In genomic region chr11:111379500-111380136, GRCh38 we compare ENCODE assay signal across 9 cellular contexts. TPM values are rescaled to one million over a fixed set of nuclear protein-coding genes. Genes with fewer than 3 reads are reported as not detected.
DNase-seq lines count a peak whose midpoint lies in the region; ATAC-seq and TF ChIP-seq lines count a peak whose summit lies in the region.
"Had no signal": no experiment of that assay in that cellular context is flagged by ENCODE, and none has a peak within 500 bp of the region (broad histone marks: within the 10 kb centered on the region; RNA-seq: fewer than 3 reads in every experiment).

No MANE protein-coding gene starts in this region.

- H3K18ac ChIP-seq in IMR-90 (ENCODE audit: low read depth, low read length): no peak overlapping the region

- H3K79me1 ChIP-seq in IMR-90 (ENCODE audit: low read depth in 1 of 2, low read length in 2 of 2): no peaks in the 10 kb centered on the region

- H3K9me3 ChIP-seq in IMR-90 (ENCODE audit: control insufficient read depth, insufficient read depth, low read length) (no peaks in the 10 kb centered on the region), esophagus (ENCODE audit: control insufficient read depth in 2 of 2, insufficient read depth in 1 of 2, low read depth in 1 of 2, low read length in 1 of 2) (no peaks in the 10 kb centered on the region), hepatocyte (ENCODE audit: low read depth) (no peaks in the 10 kb centered on the region)

- H3K4ac ChIP-seq in IMR-90 (ENCODE audit: low read depth, low read length): no peak overlapping the region

- POLR2A ChIA-PET in IMR-90 (lab: Charles Lee; ENCODE audit: unreplicated experiment): no interaction called here

- H2AFZ ChIP-seq in IMR-90 (replicated peaks; ENCODE audit: low read length, poor library complexity): peak overlapping the region; percentile 53
- H2AFZ ChIP-seq in hepatocyte: no peak overlapping the region

- no peak overlapping the region for H3K23ac ChIP-seq in IMR-90 (ENCODE audit: low read depth, low read length)

- H3K4me1 ChIP-seq in IMR-90 (ENCODE audit: control insufficient read depth, insufficient read depth, low read length): 0 out of 2 replicates have a peak, but pooled peaks cover 1% of the 10 kb centered on the region
- peaks cover 0 to 10% of the 10 kb centered on the region in 2 donors for H3K4me1 ChIP-seq in esophagus (ENCODE audit: control insufficient read depth in 2 of 2, insufficient read depth in 2 of 2, low read length in 1 of 2)
- H3K4me1 ChIP-seq in hepatocyte (ENCODE audit: insufficient read depth): no peaks in the 10 kb centered on the region

- intact Hi-C loops in IMR-90 (cut with micrococcal nuclease): loop anchor here (5.0 kb wide), 1 partner anchor 77 kb away; no protein-coding TSS in a partner anchor

- H3K9me2 ChIP-seq in hepatocyte (replicated peaks; ENCODE audit: insufficient read depth): no peaks in the 10 kb centered on the region

- no peak overlapping the region for H2AK9ac ChIP-seq in IMR-90 (replicated peaks; ENCODE audit: low read depth, low read length, poor library complexity)

- H2BK120ac ChIP-seq in IMR-90 (ENCODE audit: low read depth, low read length): no peak overlapping the region

- H2BK20ac ChIP-seq in IMR-90 (ENCODE audit: low read depth, low read length): no peak overlapping the region

- CTCF ChIA-PET in IMR-90 (lab: Yijun Ruan, JAX): interaction anchor here (0.8 kb wide), 1 partner anchor 11 kb away, joined by 3 read pairs; no protein-coding TSS in a partner anchor

- no peak overlapping the region for H3K27ac Mint-ChIP-seq in natural killer cell treated with Interleukin-12 subunit alpha and Interleukin-12 subunit beta and Interleukin-15 and Interleukin-18, amount 100 ng/mL, for 72 hours

- no peak overlapping the region for H4K91ac ChIP-seq in IMR-90 (ENCODE audit: insufficient read depth, low read depth, low read length)

- H2AK5ac ChIP-seq in IMR-90 (ENCODE audit: low read depth, low read length): no peak overlapping the region

- in situ Hi-C loops in IMR-90 (cut with MboI; ENCODE audit: low sequenced_read_pairs): no loop called here

- H3K9me3 Mint-ChIP-seq in natural killer cell treated with Interleukin-12 subunit alpha and Interleukin-12 subunit beta and Interleukin-15 and Interleukin-18, amount 100 ng/mL, for 72 hours: no peaks in the 10 kb centered on the region

- no peak for TF ChIP-seq RAD21 in IMR-90 (IDR thresholded peaks at IDR 0.05; ENCODE audit: low read length)

- ATAC-seq in GM21515 (IDR thresholded peaks at IDR 0.05; ENCODE audit: unreplicated experiment) (peak; percentile 42), IMR-90 (ENCODE audit: low read depth) (no peak), HG03565 (IDR thresholded peaks at IDR 0.05; ENCODE audit: unreplicated experiment) (no peak)
- ATAC-seq in natural killer cell treated with Interleukin-12 subunit alpha and Interleukin-12 subunit beta and Interleukin-15 and Interleukin-18, amount 100 ng/mL, for 72 hours: no peak

- no peaks in the 10 kb centered on the region for H3K36me3 Mint-ChIP-seq in natural killer cell treated with Interleukin-12 subunit alpha and Interleukin-12 subunit beta and Interleukin-15 and Interleukin-18, amount 100 ng/mL, for 72 hours

- no peak overlapping the region for H3K14ac ChIP-seq in IMR-90 (replicated peaks; ENCODE audit: low read depth, low read length)

- no peaks in the 10 kb centered on the region for H4K20me1 ChIP-seq in IMR-90 (ENCODE audit: insufficient read depth, low read length)
- H4K20me1 ChIP-seq in hepatocyte (ENCODE audit: insufficient read depth, poor library complexity, severe bottlenecking): no peaks in the 10 kb centered on the region

- no peak overlapping the region for H4K5ac ChIP-seq in IMR-90 (ENCODE audit: low read depth, low read length)

- H3K9ac ChIP-seq in IMR-90 (ENCODE audit: low read depth, low read length): no peak overlapping the region

- H3K27me3 Mint-ChIP-seq in natural killer cell treated with Interleukin-12 subunit alpha and Interleukin-12 subunit beta and Interleukin-15 and Interleukin-18, amount 100 ng/mL, for 72 hours: peaks cover 8 to 25% of the 10 kb centered on the region in 2 donors

- peak overlapping the region; percentile 97 for H3K4me3 ChIP-seq in GM12865 (ENCODE audit: low read depth, low read length)
- H3K4me3 ChIP-seq in IMR-90 (ENCODE audit: insufficient read depth, low read depth, low read length): no peak overlapping the region
- no peak overlapping the region for H3K4me3 ChIP-seq in esophagus (ENCODE audit: low read depth in 1 of 2, low read length in 2 of 2)
- no peak overlapping the region for H3K4me3 ChIP-seq in hepatocyte

- no TSS peak for BruUV-seq in IMR-90 (replicated peaks; lab: Mats Ljungman, UMichigan)

- H3K4me2 ChIP-seq in IMR-90 (ENCODE audit: low read depth, low read length) (no peak overlapping the region), hepatocyte (no peak overlapping the region)

- 71% methylated on average over 8 of the region's 17 CpGs; no CpG with 5 or more reads in 1 of the 2 experiments for WGBS in IMR-90 (ENCODE audit: extremely low coverage in 2 of 2, insufficient read length in 1 of 2), 2 experiments
- WGBS in esophagus, 2 donors: 69 to 73% methylated on average over 17 of the region's 17 CpGs
- WGBS in hepatocyte (ENCODE audit: low lambda C conversion rate, missing lambda C conversion rate): 92% methylated on average over 17 of the region's 17 CpGs

- no peak for TF ChIP-seq POLR2A in IMR-90 (IDR thresholded peaks at IDR 0.05; ENCODE audit: low read depth, low read length)

- no peak overlapping the region for H3K4me3 Mint-ChIP-seq in natural killer cell treated with Interleukin-12 subunit alpha and Interleukin-12 subunit beta and Interleukin-15 and Interleukin-18, amount 100 ng/mL, for 72 hours

- H3K4me1 Mint-ChIP-seq in natural killer cell treated with Interleukin-12 subunit alpha and Interleukin-12 subunit beta and Interleukin-15 and Interleukin-18, amount 100 ng/mL, for 72 hours (ENCODE audit: low read depth in 2 of 2): peaks cover 0 to 5% of the 10 kb centered on the region in 2 donors

- H3K9me1 ChIP-seq in IMR-90 (ENCODE audit: insufficient read depth, low read length): no peaks in the 10 kb centered on the region

- H3K36me3 ChIP-seq in IMR-90 (ENCODE audit: control insufficient read depth, insufficient read depth, low read length): no peaks in the 10 kb centered on the region
- no peaks in the 10 kb centered on the region for H3K36me3 ChIP-seq in esophagus (ENCODE audit: control insufficient read depth in 2 of 2, insufficient read depth in 2 of 2, low read length in 1 of 2)
- no peaks in the 10 kb centered on the region for H3K36me3 ChIP-seq in hepatocyte (replicated peaks; ENCODE audit: insufficient read depth, low read depth)

- H3K27me3 ChIP-seq in IMR-90 (ENCODE audit: control insufficient read depth, insufficient read depth, low read length) (peaks cover 8% of the 10 kb centered on the region), esophagus (ENCODE audit: control insufficient read depth in 1 of 2, insufficient read depth in 2 of 2, low read length in 2 of 2) (no peaks in the 10 kb centered on the region), hepatocyte (no peaks in the 10 kb centered on the region)

- DNase-seq in GM12865 (ENCODE audit: low read depth): peak; percentile 75
- no peak for DNase-seq in IMR-90
- no peak for DNase-seq in NCI-H1048 (lab: John Stamatoyannopoulos, UW)
- DNase-seq in hepatocyte (ENCODE audit: low spot score): no peak
- DNase-seq in natural killer cell treated with Interleukin-12 subunit alpha and Interleukin-12 subunit beta and Interleukin-15 and Interleukin-18, amount 100 ng/mL, for 72 hours (ENCODE audit: low spot score): no peak

- TF ChIP-seq CTCF in GM12865 (IDR thresholded peaks at IDR 0.05; ENCODE audit: insufficient read depth, low read depth, low read length, missing control alignments): no peak
- no peak for TF ChIP-seq CTCF in IMR-90 (conservative IDR thresholded peaks at IDR 0.05; ENCODE audit: low read depth, low read length)
- TF ChIP-seq CTCF in hepatocyte (IDR thresholded peaks at IDR 0.05; ENCODE audit: poor library complexity): no peak

- H3K27ac ChIP-seq in IMR-90 (ENCODE audit: insufficient read depth, low read length) (no peak overlapping the region), esophagus (ENCODE audit: low read depth in 2 of 2, low read length in 1 of 2) (peak overlapping the region; percentile 24 to 78), hepatocyte (no peak overlapping the region)
- H3K27ac ChIP-seq: HL-60 had no signal

- H3K56ac ChIP-seq in IMR-90 (ENCODE audit: extremely low read depth, insufficient read depth, low read length): no peak overlapping the region

- H4K8ac ChIP-seq in IMR-90 (ENCODE audit: low read depth in 2 of 2, low read length in 2 of 2): no peak overlapping the region

- H3K79me2 ChIP-seq in hepatocyte: no peaks in the 10 kb centered on the region

- no peak overlapping the region for H2BK5ac ChIP-seq in IMR-90 (ENCODE audit: low read depth, low read length, poor library complexity, severe bottlenecking)

- dilution Hi-C loops in IMR-90 (cut with HindIII; ENCODE audit: low sequenced_read_pairs, unreplicated experiment): no loop called here

- H2BK15ac ChIP-seq in IMR-90 (ENCODE audit: low read depth, low read length): no peak overlapping the region

TF ChIP-seq in IMR-90, 13 proteins besides CTCF, POLR2A, EP300 and RAD21:
- no peak for TF ChIP-seq BHLHE40 (IDR thresholded peaks at IDR 0.05; ENCODE audit: low read depth, low read length)
- no peak for TF ChIP-seq ELK1 (IDR thresholded peaks at IDR 0.05; ENCODE audit: borderline replicate concordance, low read depth, low read length)

RNA-seq across cellular contexts. Expression of gene POU2AF1, which starts 0.5 kb away (rescaled TPM):
- total RNA-seq in IMR-90 (2012; rRNA removed) (not detected in 2 replicates), hepatocyte (0.08 and 0.23 TPM in 2 replicates)
- polyA plus RNA-seq in IMR-90 (2012; rRNA removed) (not detected in 2 replicates), esophagus (under 1 TPM; 0.55 to 0.73 TPM), hepatocyte (0.06 TPM in 1 of 2 replicates, not detected in the other)
- not detected in 2 replicates for polyA plus RNA-seq in IMR-90 (2012; cell fraction: cytosol; rRNA removed)
- 0.02 TPM in 1 of 2 replicates, not detected in the other for polyA plus RNA-seq in IMR-90 (2012; cell fraction: nucleus; rRNA removed; ENCODE audit: low replicate concordance)
- total RNA-seq in natural killer cell treated with Interleukin-12 subunit alpha and Interleukin-12 subunit beta and Interleukin-15 and Interleukin-18, amount 100 ng/mL, for 72 hours: 1 to 10 TPM in 1 of 2 donors, not detected in 1; 4.2 TPM

Comparison
In these comparisons a context has a peak if more than half of its experiments do, and no peak if none do; other contexts are left out.
1. H3K27ac ChIP-seq: peak in esophagus (2 of 2); none in IMR-90 (single experiment) and hepatocyte (single experiment).